In the genomic region with DNA sequence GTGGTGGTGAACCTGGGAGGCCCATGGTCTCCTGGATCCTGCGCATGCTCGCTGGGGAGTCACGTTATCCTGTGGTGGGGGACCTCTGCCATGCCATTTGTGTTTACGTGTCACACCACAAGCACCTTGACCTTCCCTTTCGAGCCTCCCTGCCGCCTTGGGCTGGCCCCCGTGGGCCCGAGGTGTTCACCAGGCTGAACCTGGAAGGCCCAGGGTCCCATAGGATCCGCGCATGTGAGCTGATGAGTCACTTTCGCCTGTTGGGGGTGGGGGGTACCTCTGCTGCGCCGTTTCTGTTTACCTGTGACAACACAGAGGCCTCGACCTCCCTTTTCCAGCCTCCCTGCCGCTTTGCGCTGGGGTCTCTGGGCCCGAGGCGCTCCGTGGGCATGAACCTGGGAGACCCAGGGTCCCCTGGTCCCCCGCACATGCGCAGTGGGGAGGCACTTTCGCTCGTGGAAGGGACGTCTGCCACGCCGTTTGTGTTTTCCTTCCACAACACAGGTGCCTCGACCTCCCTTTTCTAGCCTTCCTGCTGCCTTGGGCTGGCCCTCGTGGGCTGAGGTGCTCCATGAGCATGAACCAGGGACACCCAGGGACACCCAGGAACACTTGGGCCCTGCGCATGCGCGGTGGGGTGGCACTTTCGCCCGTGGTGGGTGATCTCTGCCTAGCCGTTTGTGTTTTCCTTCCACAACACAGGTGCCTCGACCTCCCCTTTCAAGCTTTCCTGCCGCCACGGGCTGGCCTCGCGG, we compare ENCODE assay signal across 26 cellular contexts.
"Had no signal": no experiment of that assay in that cellular context is flagged by ENCODE, and none has a peak within 500 bp of the region (broad histone marks: within the 10 kb centered on the region; RNA-seq: fewer than 3 reads in every experiment).

No MANE protein-coding gene starts in this region.

- H3K36me3 Mint-ChIP-seq: activated CD4-positive, alpha-beta memory T cell treated with anti-CD3 and anti-CD28 coated beads for 36 hours had no signal

- H3K4me1 Mint-ChIP-seq: activated CD4-positive, alpha-beta T cell treated with anti-CD3 and anti-CD28 coated beads, Interleukin-2, amount 10 ng/mL, durations not matched to agents 24 days and 14 days; activated naive CD8-positive, alpha-beta T cell treated with anti-CD3 and anti-CD28 coated beads, Interleukin-2, amount 50 U/mL, for 24 hours; WTC11 had no signal

- FAIRE-seq: bronchial epithelial cell had no signal

- H3K36me3 ChIP-seq: ascending aorta had no signal

- H3K27ac Mint-ChIP-seq: activated CD4-positive, alpha-beta memory T cell treated with anti-CD3 and anti-CD28 coated beads for 36 hours; activated CD4-positive, alpha-beta T cell treated with anti-CD3 and anti-CD28 coated beads, Interleukin-2, amount 10 ng/mL, durations not matched to agents 24 days and 14 days; activated naive CD8-positive, alpha-beta T cell treated with anti-CD3 and anti-CD28 coated beads, Interleukin-2, amount 50 U/mL, for 24 hours; T-helper 1 cell treated with Interleukin-12 subunit alpha and Interleukin-12 subunit beta and Interleukin-4 antibody, amounts not matched to agents 30 μg/mL and 1 μg/mL, for 36 hours; WTC11 had no signal

- DNase-seq: activated CD4-positive, alpha-beta memory T cell treated with anti-CD3 and anti-CD28 coated beads for 36 hours; activated CD4-positive, alpha-beta T cell treated with anti-CD3 and anti-CD28 coated beads, Interleukin-2, amount 10 ng/mL, durations not matched to agents 24 days and 14 days; activated CD4-positive, CD25-positive, alpha-beta regulatory T cell treated with anti-CD3 and anti-CD28 coated beads, Interleukin-2, amount 50 U/mL, for 72 hours; activated CD8-positive, alpha-beta memory T cell treated with anti-CD3 and anti-CD28 coated beads for 24 hours; activated effector memory CD4-positive, alpha-beta T cell treated with anti-CD3 and anti-CD28 coated beads, Interleukin-2, amount 50 U/mL, for 16 hours; activated naive CD4-positive, alpha-beta T cell treated with Interleukin-2 at 50 U/mL for 16 hours; activated naive CD8-positive, alpha-beta T cell treated with anti-CD3 and anti-CD28 coated beads, Interleukin-2, amount 50 U/mL, for 24 hours; activated T-cell treated with anti-CD3 and anti-CD28 coated beads, Interleukin-2, amount 50 U/mL, for 4 hours; amniotic stem cell; body of pancreas; central memory CD4-positive, alpha-beta T cell; NCI-H1092; NCI-H1417; NCI-H1930; NCI-H2107; NCI-H2171 treated with DMSO at 0.1 percent for 48 hours; NCI-H226; NCI-H526 treated with DMSO at 0.1 percent for 48 hours; NCI-H82; RPMI8226 had no signal

- ATAC-seq: activated naive CD4-positive, alpha-beta T cell treated with anti-CD3 and anti-CD28 coated beads, Interleukin-2, amount 50 U/mL, for 72 hours; activated naive CD8-positive, alpha-beta T cell treated with anti-CD3 and anti-CD28 coated beads, Interleukin-2, amount 50 U/mL, for 24 hours; activated T-cell treated with anti-CD3 and anti-CD28 coated beads, Interleukin-2, amount 50 U/mL, for 4 hours; body of pancreas; Right ventricle myocardium inferior; WTC11 had no signal

- H3K27me3 Mint-ChIP-seq: activated CD4-positive, alpha-beta memory T cell treated with anti-CD3 and anti-CD28 coated beads for 36 hours; activated CD4-positive, alpha-beta T cell treated with anti-CD3 and anti-CD28 coated beads, Interleukin-2, amount 10 ng/mL, durations not matched to agents 24 days and 14 days; activated naive CD8-positive, alpha-beta T cell treated with anti-CD3 and anti-CD28 coated beads, Interleukin-2, amount 50 U/mL, for 24 hours had no signal

- H3K4me3 ChIP-seq: ascending aorta, body of pancreas had no signal

- H3K27ac ChIP-seq: ascending aorta, body of pancreas had no signal

- H3K27me3 ChIP-seq: ascending aorta, body of pancreas had no signal

- H3K4me1 ChIP-seq: ascending aorta, body of pancreas had no signal

- H3K4me3 Mint-ChIP-seq: activated CD4-positive, alpha-beta memory T cell treated with anti-CD3 and anti-CD28 coated beads for 36 hours; activated CD4-positive, alpha-beta T cell treated with anti-CD3 and anti-CD28 coated beads, Interleukin-2, amount 10 ng/mL, durations not matched to agents 24 days and 14 days; activated naive CD8-positive, alpha-beta T cell treated with anti-CD3 and anti-CD28 coated beads, Interleukin-2, amount 50 U/mL, for 24 hours; activated T-cell treated with anti-CD3 and anti-CD28 coated beads, Interleukin-2, amount 50 U/mL, for 4 hours; T-helper 1 cell treated with Interleukin-12 subunit alpha and Interleukin-12 subunit beta and Interleukin-4 antibody, amounts not matched to agents 30 μg/mL and 1 μg/mL, for 36 hours; WTC11 had no signal

- H3K9me3 Mint-ChIP-seq: activated CD4-positive, alpha-beta T cell treated with anti-CD3 and anti-CD28 coated beads, Interleukin-2, amount 10 ng/mL, durations not matched to agents 24 days and 14 days; activated naive CD8-positive, alpha-beta T cell treated with anti-CD3 and anti-CD28 coated beads, Interleukin-2, amount 50 U/mL, for 24 hours; activated T-cell treated with anti-CD3 and anti-CD28 coated beads, Interleukin-2, amount 50 U/mL, for 4 hours; WTC11 had no signal
